18 cellular contexts compared by ENCODE assay signal in genomic region chr9:88302579-88303324, GRCh38.
DNase-seq lines count a peak whose midpoint lies in the region; ATAC-seq and TF ChIP-seq lines count a peak whose summit lies in the region.
"Had no signal": no experiment of that assay in that cellular context is flagged by ENCODE, and none has a peak within 500 bp of the region (broad histone marks: within the 10 kb centered on the region; RNA-seq: fewer than 3 reads in every experiment).

No MANE protein-coding gene starts in this region.

- H3K4me3 Mint-ChIP-seq in activated CD8-positive, alpha-beta memory T cell treated with anti-CD3 and anti-CD28 coated beads, Interleukin-2, amount 10 ng/mL, durations not matched to agents 7 days and 5 days, result no peak overlapping the region
- H3K4me3 Mint-ChIP-seq in CD4-positive, CD25-positive, alpha-beta regulatory T cell, result no peak overlapping the region
- H3K4me3 Mint-ChIP-seq in activated T-helper 1 cell treated with anti-CD3 and anti-CD28 coated beads, Interleukin-12 subunit alpha, Interleukin-12 subunit beta, Interleukin-2, Interleukin-4 antibody, amounts not matched to agents 30 ng/mL and 10 ng/mL and 1 ng/mL, durations not matched to agents 14 hours and 24 hours and 36 hours, result peak overlapping the region; percentile 40
- H3K4me3 Mint-ChIP-seq in HFFc6, result no peak overlapping the region
- H3K4me3 Mint-ChIP-seq in effector memory CD8-positive, alpha-beta T cell, result no peak overlapping the region
- H3K4me3 Mint-ChIP-seq: CD4-positive, alpha-beta memory T cell; H9 had no signal

- no peaks in the 10 kb centered on the region for H3K27me3 ChIP-seq in CD4-positive, CD25-positive, alpha-beta regulatory T cell (ENCODE audit: control insufficient read depth, insufficient read depth, low read length)

- DNase-seq in activated CD8-positive, alpha-beta memory T cell treated with anti-CD3 and anti-CD28 coated beads, Interleukin-2, amount 10 ng/mL, durations not matched to agents 7 days and 5 days, result no peak
- no peak for DNase-seq in activated CD8-positive, alpha-beta memory T cell treated with anti-CD3 and anti-CD28 coated beads for 24 hours
- no peak for DNase-seq in CD4-positive, CD25-positive, alpha-beta regulatory T cell
- DNase-seq in activated T-helper 1 cell treated with anti-CD3 and anti-CD28 coated beads, Interleukin-12 subunit alpha, Interleukin-12 subunit beta, Interleukin-2, Interleukin-4 antibody, amounts not matched to agents 30 ng/mL and 10 ng/mL and 1 ng/mL, durations not matched to agents 14 hours and 24 hours and 36 hours (ENCODE audit: low spot score), result no peak
- peak; percentile 43 for DNase-seq in left kidney (ENCODE audit: low read depth, low spot score)
- no peak for DNase-seq in HFFc6
- DNase-seq in effector memory CD8-positive, alpha-beta T cell, result no peak
- DNase-seq in NCI-H69 (lab: John Stamatoyannopoulos, UW), result no peak
- DNase-seq: ACHN; CD4-positive, alpha-beta memory T cell; DMS79; H9; Karpas-422; NCI-H1417; NCI-H1930; NCI-H2171; NCI-H446 treated with DMSO at 0.1 percent for 48 hours had no signal

- no peaks in the 10 kb centered on the region for H3K36me3 ChIP-seq in CD4-positive, CD25-positive, alpha-beta regulatory T cell (ENCODE audit: control insufficient read depth, insufficient read depth, low read length)

- peak overlapping the region; percentile 94 for H3K27ac Mint-ChIP-seq in activated CD8-positive, alpha-beta memory T cell treated with anti-CD3 and anti-CD28 coated beads, Interleukin-2, amount 10 ng/mL, durations not matched to agents 7 days and 5 days
- peak overlapping the region in 2 of 3 donors; percentile 27 to 54 for H3K27ac Mint-ChIP-seq in CD4-positive, CD25-positive, alpha-beta regulatory T cell
- peak overlapping the region; percentile 87 for H3K27ac Mint-ChIP-seq in activated T-helper 1 cell treated with anti-CD3 and anti-CD28 coated beads, Interleukin-12 subunit alpha, Interleukin-12 subunit beta, Interleukin-2, Interleukin-4 antibody, amounts not matched to agents 30 ng/mL and 10 ng/mL and 1 ng/mL, durations not matched to agents 14 hours and 24 hours and 36 hours
- no peak overlapping the region for H3K27ac Mint-ChIP-seq in HFFc6
- no peak overlapping the region for H3K27ac Mint-ChIP-seq in effector memory CD8-positive, alpha-beta T cell
- H3K27ac Mint-ChIP-seq: H9 had no signal

- no peak for TF ChIP-seq CTCF in HFFc6 (IDR thresholded peaks at IDR 0.05)

- H3K9me3 ChIP-seq in CD4-positive, CD25-positive, alpha-beta regulatory T cell (ENCODE audit: control insufficient read depth in 2 of 2, low read length in 2 of 2), result no peaks in the 10 kb centered on the region

- peaks cover 8% of the 10 kb centered on the region for H3K4me1 ChIP-seq in CD4-positive, CD25-positive, alpha-beta regulatory T cell (ENCODE audit: control insufficient read depth, insufficient read depth, low read length, poor library complexity, severe bottlenecking)

- peaks cover 6% of the 10 kb centered on the region for H3K9me3 Mint-ChIP-seq in activated CD8-positive, alpha-beta memory T cell treated with anti-CD3 and anti-CD28 coated beads, Interleukin-2, amount 10 ng/mL, durations not matched to agents 7 days and 5 days (ENCODE audit: low read depth)
- peaks cover 0 to 1% (median 0%) of the 10 kb centered on the region in 7 donors for H3K9me3 Mint-ChIP-seq in CD4-positive, CD25-positive, alpha-beta regulatory T cell
- peaks cover 6% of the 10 kb centered on the region for H3K9me3 Mint-ChIP-seq in activated T-helper 1 cell treated with anti-CD3 and anti-CD28 coated beads, Interleukin-12 subunit alpha, Interleukin-12 subunit beta, Interleukin-2, Interleukin-4 antibody, amounts not matched to agents 30 ng/mL and 10 ng/mL and 1 ng/mL, durations not matched to agents 14 hours and 24 hours and 36 hours
- peaks cover 4% of the 10 kb centered on the region; the same call in 1 of the 2 replicates for H3K9me3 Mint-ChIP-seq in HFFc6
- no peaks in the 10 kb centered on the region for H3K9me3 Mint-ChIP-seq in effector memory CD8-positive, alpha-beta T cell
- H3K9me3 Mint-ChIP-seq: H9 had no signal

- H3K27me3 Mint-ChIP-seq in activated CD8-positive, alpha-beta memory T cell treated with anti-CD3 and anti-CD28 coated beads, Interleukin-2, amount 10 ng/mL, durations not matched to agents 7 days and 5 days, result peaks cover 28% of the 10 kb centered on the region
- H3K27me3 Mint-ChIP-seq in CD4-positive, CD25-positive, alpha-beta regulatory T cell, result peaks cover 5% of the 10 kb centered on the region
- H3K27me3 Mint-ChIP-seq in activated T-helper 1 cell treated with anti-CD3 and anti-CD28 coated beads, Interleukin-12 subunit alpha, Interleukin-12 subunit beta, Interleukin-2, Interleukin-4 antibody, amounts not matched to agents 30 ng/mL and 10 ng/mL and 1 ng/mL, durations not matched to agents 14 hours and 24 hours and 36 hours (ENCODE audit: insufficient read depth), result peaks cover 2% of the 10 kb centered on the region
- peaks cover 11% of the 10 kb centered on the region for H3K27me3 Mint-ChIP-seq in HFFc6 (ENCODE audit: insufficient read depth)
- H3K27me3 Mint-ChIP-seq in effector memory CD8-positive, alpha-beta T cell, result peaks cover 14 to 17% of the 10 kb centered on the region in 2 donors

- H3K4me3 ChIP-seq in CD4-positive, CD25-positive, alpha-beta regulatory T cell (ENCODE audit: low read depth, low read length), result no peak overlapping the region
- H3K4me3 ChIP-seq: GM12878 had no signal

- peaks cover 45% of the 10 kb centered on the region for H3K4me1 Mint-ChIP-seq in activated CD8-positive, alpha-beta memory T cell treated with anti-CD3 and anti-CD28 coated beads, Interleukin-2, amount 10 ng/mL, durations not matched to agents 7 days and 5 days
- H3K4me1 Mint-ChIP-seq in CD4-positive, CD25-positive, alpha-beta regulatory T cell, result peaks cover 11 to 18% (median 14%) of the 10 kb centered on the region in 4 donors
- peaks cover 44% of the 10 kb centered on the region for H3K4me1 Mint-ChIP-seq in activated T-helper 1 cell treated with anti-CD3 and anti-CD28 coated beads, Interleukin-12 subunit alpha, Interleukin-12 subunit beta, Interleukin-2, Interleukin-4 antibody, amounts not matched to agents 30 ng/mL and 10 ng/mL and 1 ng/mL, durations not matched to agents 14 hours and 24 hours and 36 hours (ENCODE audit: low read depth)
- H3K4me1 Mint-ChIP-seq in HFFc6 (ENCODE audit: low read depth), result peaks cover 29% of the 10 kb centered on the region
- peaks cover 4 to 5% of the 10 kb centered on the region in 2 donors for H3K4me1 Mint-ChIP-seq in effector memory CD8-positive, alpha-beta T cell (ENCODE audit: low read depth in 2 of 2)
- H3K4me1 Mint-ChIP-seq: H9 had no signal

- no peak for ATAC-seq in activated CD8-positive, alpha-beta memory T cell treated with anti-CD3 and anti-CD28 coated beads, Interleukin-2, amount 10 ng/mL, durations not matched to agents 7 days and 5 days
- no peak for ATAC-seq in CD4-positive, CD25-positive, alpha-beta regulatory T cell (ENCODE audit: low read depth in 2 of 2)
- ATAC-seq in effector memory CD8-positive, alpha-beta T cell (replicated peaks), result no peak
- ATAC-seq: GM12878 had no signal

- H3K27ac ChIP-seq in CD4-positive, CD25-positive, alpha-beta regulatory T cell (ENCODE audit: insufficient read depth, low read length, poor library complexity, severe bottlenecking), result no peak overlapping the region

- H3K36me3 Mint-ChIP-seq in activated CD8-positive, alpha-beta memory T cell treated with anti-CD3 and anti-CD28 coated beads, Interleukin-2, amount 10 ng/mL, durations not matched to agents 7 days and 5 days, result peaks cover 27% of the 10 kb centered on the region
- H3K36me3 Mint-ChIP-seq in CD4-positive, CD25-positive, alpha-beta regulatory T cell, result no peaks in the 10 kb centered on the region
- peaks cover 10% of the 10 kb centered on the region for H3K36me3 Mint-ChIP-seq in activated T-helper 1 cell treated with anti-CD3 and anti-CD28 coated beads, Interleukin-12 subunit alpha, Interleukin-12 subunit beta, Interleukin-2, Interleukin-4 antibody, amounts not matched to agents 30 ng/mL and 10 ng/mL and 1 ng/mL, durations not matched to agents 14 hours and 24 hours and 36 hours (ENCODE audit: low read depth)
- no peaks in the 10 kb centered on the region for H3K36me3 Mint-ChIP-seq in HFFc6 (ENCODE audit: low read depth)
- H3K36me3 Mint-ChIP-seq in effector memory CD8-positive, alpha-beta T cell (ENCODE audit: insufficient read depth), result no peaks in the 10 kb centered on the region
- H3K36me3 Mint-ChIP-seq: CD4-positive, alpha-beta memory T cell had no signal

- CTCF ChIA-PET in activated CD8-positive, alpha-beta memory T cell treated with anti-CD3 and anti-CD28 coated beads, Interleukin-2, amount 10 ng/mL, durations not matched to agents 7 days and 5 days (lab: Charles Lee), result interaction anchor here (1.0 to 3.4 kb wide), 4 partner anchors 10 to 276 kb away, joined by 3 to 16 read pairs (median 8); no protein-coding TSS in a partner anchor

- intact Hi-C loops in activated T-helper 1 cell treated with anti-CD3 and anti-CD28 coated beads, Interleukin-12 subunit alpha, Interleukin-12 subunit beta, Interleukin-2, Interleukin-4 antibody, amounts not matched to agents 30 ng/mL and 10 ng/mL and 1 ng/mL, durations not matched to agents 14 hours and 24 hours and 36 hours (cut with micrococcal nuclease), result loop anchor here (2.0 to 10.0 kb wide), 3 partner anchors 22 to 1950 kb away; partner anchors contain the start of genes CKS2, SECISBP2 and TUT7

Comparison
In these comparisons a context has a peak if more than half of its experiments do, and no peak if none do; other contexts are left out.
1. H3K27ac Mint-ChIP-seq: peak in activated CD8-positive, alpha-beta memory T cell treated with anti-CD3 and anti-CD28 coated beads, Interleukin-2, amount 10 ng/mL, durations not matched to agents 7 days and 5 days (single experiment), CD4-positive, CD25-positive, alpha-beta regulatory T cell (2 of 3) and activated T-helper 1 cell treated with anti-CD3 and anti-CD28 coated beads, Interleukin-12 subunit alpha, Interleukin-12 subunit beta, Interleukin-2, Interleukin-4 antibody, amounts not matched to agents 30 ng/mL and 10 ng/mL and 1 ng/mL, durations not matched to agents 14 hours and 24 hours and 36 hours (single experiment); none in HFFc6 (single experiment) and effector memory CD8-positive, alpha-beta T cell (0 of 2).